In the genomic region with DNA sequence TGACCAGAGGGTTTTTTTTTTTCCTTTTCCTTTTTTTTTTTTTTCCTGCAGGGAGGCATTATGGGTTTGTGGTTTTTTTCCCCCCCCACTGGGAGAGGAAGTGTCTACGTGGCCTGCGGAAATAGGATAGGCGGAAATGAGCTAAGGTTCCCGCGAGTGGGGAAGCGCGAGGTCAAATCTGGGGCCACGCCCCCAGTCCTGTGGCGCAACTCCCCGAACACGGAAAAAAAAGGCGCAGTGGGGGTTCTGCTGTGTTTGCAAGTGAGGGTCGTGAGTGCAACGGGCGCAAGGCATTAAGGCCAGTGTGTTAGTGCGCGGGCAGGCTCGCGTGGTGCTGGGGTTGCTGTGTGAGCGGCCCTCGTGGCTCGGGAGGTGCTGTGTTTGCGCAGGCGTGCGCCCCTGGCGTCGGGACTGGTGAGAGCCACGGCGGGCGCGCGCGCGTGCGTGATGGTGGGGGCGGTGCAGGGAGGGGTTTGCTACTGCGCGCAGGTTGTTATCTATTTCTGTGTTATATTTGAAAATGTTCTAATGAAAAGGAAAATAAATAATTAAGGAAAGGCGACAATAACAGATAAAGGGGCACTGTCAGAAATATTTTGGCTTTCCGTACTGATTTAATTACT, we compare ENCODE assay signal across 8 cellular contexts. TPM values are rescaled to one million over a fixed set of nuclear protein-coding genes. Genes with fewer than 3 reads are reported as not detected.
DNase-seq lines count a peak whose midpoint lies in the region; ATAC-seq lines count a peak whose summit lies in the region.

No MANE protein-coding gene starts in this region.

- H3K27me3 Mint-ChIP-seq in CD8-positive, alpha-beta memory T cell, result peaks cover 0 to 1% of the 10 kb centered on the region in 2 donors

- peaks cover 0 to 27% (median 4%) of the 10 kb centered on the region in 3 donors for H3K36me3 Mint-ChIP-seq in CD8-positive, alpha-beta memory T cell

- H3K9me3 Mint-ChIP-seq in CD8-positive, alpha-beta memory T cell, result no peaks in the 10 kb centered on the region

- no peaks in the 10 kb centered on the region for H3K9me3 ChIP-seq in CD8-positive, alpha-beta memory T cell (ENCODE audit: low read length)

- peaks cover 16% of the 10 kb centered on the region for H3K36me3 ChIP-seq in CD8-positive, alpha-beta memory T cell (ENCODE audit: insufficient read depth, low read length)

- peak overlapping the region; percentile 94 for H3K4me3 ChIP-seq in CD8-positive, alpha-beta memory T cell (ENCODE audit: low read length)

- H3K4me3 Mint-ChIP-seq in CD8-positive, alpha-beta memory T cell, result no peak overlapping the region

- no peak overlapping the region for H3K27ac Mint-ChIP-seq in CD8-positive, alpha-beta memory T cell

- CTCF ChIA-PET in CD8-positive, alpha-beta memory T cell (lab: Charles Lee), result interaction anchor here (1.2 kb wide), 1 partner anchor 57 kb away, joined by 3 read pairs; no protein-coding TSS in a partner anchor

- POLR2A ChIA-PET in CD8-positive, alpha-beta memory T cell (lab: Charles Lee), result interaction anchor here (0.7 to 1.4 kb wide), 4 partner anchors 9 to 470 kb away, joined by 3 to 6 read pairs (median 6); a partner anchor contains a TSS

- peak; percentile 78 to 93 (median 87) for DNase-seq in CD8-positive, alpha-beta memory T cell
- DNase-seq in NK-92 (lab: John Stamatoyannopoulos, UW; ENCODE audit: unreplicated experiment) (peak; percentile 29), myocyte (ENCODE audit: low read depth) (peak; percentile 78)
- DNase-seq in activated CD8-positive, alpha-beta memory T cell treated with anti-CD3 and anti-CD28 coated beads, Interleukin-2, amount 50 U/mL, for 48 hours, result peak; percentile 86
- peak; percentile 72 for DNase-seq in stimulated activated CD8-positive, alpha-beta memory T cell treated with anti-CD3 and anti-CD28 coated beads, Interleukin-7, amount 100 ng/mL, for 24 hours (ENCODE audit: low read depth)

- ATAC-seq in GM19452 (IDR thresholded peaks at IDR 0.05; ENCODE audit: unreplicated experiment) (peak; percentile 49), HG03558 (IDR thresholded peaks at IDR 0.05; ENCODE audit: extremely low read depth, unreplicated experiment) (peak; percentile 22), esophagus mucosa (peak; percentile 82)

- H3K4me1 Mint-ChIP-seq in CD8-positive, alpha-beta memory T cell, result peaks cover 9 to 17% (median 15%) of the 10 kb centered on the region in 3 donors

- H3K4me1 ChIP-seq in CD8-positive, alpha-beta memory T cell (ENCODE audit: insufficient read depth, low read length), result peaks cover 15% of the 10 kb centered on the region

- peak overlapping the region; percentile 99 for H3K27ac ChIP-seq in CD8-positive, alpha-beta memory T cell (ENCODE audit: low read depth, low read length)

- no peaks in the 10 kb centered on the region for H3K27me3 ChIP-seq in CD8-positive, alpha-beta memory T cell (ENCODE audit: insufficient read depth, low read length, poor library complexity, severe bottlenecking)

RNA-seq across cellular contexts. Expression of a gene that starts 0.7 kb away (rescaled TPM):
- 100 to 1,000 TPM; 198 to 202 TPM for total RNA-seq in CD8-positive, alpha-beta memory T cell
- 80.8 TPM for polyA plus RNA-seq in CD8-positive, alpha-beta memory T cell
- total RNA-seq in esophagus mucosa (166 TPM), myocyte (769 and 841 TPM in 2 replicates)
- polyA plus RNA-seq in myocyte (2012), result 424 TPM

RNA-seq across cellular contexts. Expression of a gene that starts 23.5 kb away (rescaled TPM):
- not detected for total RNA-seq in CD8-positive, alpha-beta memory T cell
- not detected for polyA plus RNA-seq in CD8-positive, alpha-beta memory T cell
- total RNA-seq in esophagus mucosa (not detected), myocyte (not detected in 2 replicates)
- polyA plus RNA-seq in myocyte (2012), result 0.15 TPM

RNA-seq across cellular contexts. Expression of a gene that starts 58.4 kb away (rescaled TPM):
- 10 to 100 TPM in 1 of 2 experiments, 1 to 10 TPM in 1; 7.9 to 10.3 TPM for total RNA-seq in CD8-positive, alpha-beta memory T cell
- 19.7 TPM for polyA plus RNA-seq in CD8-positive, alpha-beta memory T cell
- total RNA-seq in esophagus mucosa (6.1 TPM), myocyte (149 and 162 TPM in 2 replicates)
- polyA plus RNA-seq in myocyte (2012), result 27.3 TPM

Comparison
In these comparisons a context has a peak if more than half of its experiments do, and no peak if none do; other contexts are left out.
1. Peak in every context shown above with its lines: DNase-seq, ATAC-seq, H3K4me3 ChIP-seq and H3K27ac ChIP-seq.
2. DNase-seq: peak in every context shown above with its lines; median percentile 87 in CD8-positive, alpha-beta memory T cell; 86 in activated CD8-positive, alpha-beta memory T cell treated with anti-CD3 and anti-CD28 coated beads, Interleukin-2, amount 50 U/mL, for 48 hours; 78 in myocyte; 72 in stimulated activated CD8-positive, alpha-beta memory T cell treated with anti-CD3 and anti-CD28 coated beads, Interleukin-7, amount 100 ng/mL, for 24 hours; 29 in NK-92.
3. ATAC-seq: peak in every context shown above with its lines; median percentile 82 in esophagus mucosa; 49 in GM19452; 22 in HG03558.
4. RNA of a gene that starts 58.4 kb away (total RNA-seq): 149 to 162 TPM in myocyte; 7.9 to 10.3 TPM in CD8-positive, alpha-beta memory T cell and 6.1 TPM in esophagus mucosa (single experiment); every median in the first group is over 10 times any median in the second.